8 cellular contexts compared by ENCODE assay signal in the genomic region with DNA sequence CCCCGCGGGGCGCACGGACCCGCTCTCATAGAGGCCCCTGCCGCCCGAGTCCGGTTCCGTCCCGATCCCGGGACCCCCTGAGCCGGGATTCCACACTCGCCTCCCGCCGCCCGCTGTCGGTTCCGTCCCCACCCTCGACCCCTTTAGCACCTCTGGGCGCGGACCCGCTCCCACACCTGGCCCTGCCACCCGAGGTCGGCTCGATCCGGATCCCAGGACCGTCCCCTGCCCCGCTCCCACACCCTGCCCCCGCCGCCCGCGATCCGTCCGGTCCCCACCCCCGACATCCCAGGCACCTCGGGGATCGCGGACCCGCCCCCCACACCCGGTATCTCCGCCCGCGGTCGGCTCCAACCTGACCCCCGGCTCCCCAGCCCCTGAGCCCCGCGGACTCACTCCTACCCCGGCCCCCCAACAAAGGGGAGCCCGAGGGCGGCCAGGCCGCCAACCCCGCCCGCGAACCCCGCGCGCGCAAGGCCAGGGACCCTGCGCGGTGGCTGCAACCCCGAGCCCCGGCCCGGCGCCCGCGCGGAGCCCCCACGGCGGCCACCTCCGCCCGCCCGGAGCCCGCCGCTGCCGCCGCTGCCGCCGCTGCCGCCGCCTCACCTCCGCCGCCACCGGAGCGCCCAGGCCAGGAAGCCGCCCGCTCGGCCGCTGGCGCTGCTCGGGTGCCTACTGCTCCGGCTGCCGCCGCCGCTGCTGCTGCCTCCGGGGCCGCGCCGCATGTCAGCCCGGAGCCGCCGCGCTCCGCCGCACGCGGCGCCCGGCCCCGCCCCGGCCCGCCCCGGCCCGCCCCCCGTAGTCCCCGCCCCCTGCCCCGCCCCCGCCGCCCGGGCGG. TPM values are rescaled to one million over a fixed set of nuclear protein-coding genes. Genes with fewer than 3 reads are reported as not detected.
A peak's percentile ranks its signal among the peaks of the same experiment; 100 is the strongest.
DNase-seq lines count a peak whose midpoint lies in the region; ATAC-seq and TF ChIP-seq lines count a peak whose summit lies in the region.
"Not testable (repeated sequence)": the region's sequence is repeated elsewhere in the genome, so short reads cannot be mapped to it uniquely, and the experiment has no call there.

A gene (minus strand): TSS at position 728 of the 838 bp plus-strand sequence. CDS start 953 bp downstream, outside the sequence.

- H3K27ac ChIP-seq in breast epithelium, ovary, upper lobe of left lung: not testable (repeated sequence)

- H3K4me3 ChIP-seq in breast epithelium, ovary: not testable (repeated sequence)
- peak within 1 kb of the TSS in 1 of 4 donors; percentile 28 for H3K4me3 ChIP-seq in upper lobe of left lung

- ATAC-seq in GM18517 (IDR thresholded peaks at IDR 0.05; ENCODE audit: unreplicated experiment) (peak; percentile 23), GM21619 (IDR thresholded peaks at IDR 0.05; ENCODE audit: unreplicated experiment) (peak; percentile 41), HG03097 (IDR thresholded peaks at IDR 0.05; ENCODE audit: low FRiP score, unreplicated experiment) (peak; percentile 28), T-cell (replicated peaks in 1 of 4) (peak; percentile 2 to 76 (median 39)), left colon (peak; percentile 30), upper lobe of left lung (ENCODE audit: low FRiP score in 2 of 2) (peak in 1 of 2 donors; percentile 1)

- POLR2A ChIA-PET in T-cell (lab: Charles Lee), result not testable (repeated sequence)

- not testable (repeated sequence) for H3K9me3 ChIP-seq in breast epithelium, ovary, upper lobe of left lung

- H3K4me1 ChIP-seq in breast epithelium; ovary (ENCODE audit: insufficient read depth); upper lobe of left lung: not testable (repeated sequence)

- not testable (repeated sequence) for H3K27ac Mint-ChIP-seq in T-cell

- not testable (repeated sequence) for H3K36me3 ChIP-seq in breast epithelium, ovary, upper lobe of left lung

- 1% methylated on average over 12 of the region's 120 CpGs; no CpG with 5 or more reads in 2 of the 3 donors for WGBS in ovary, 3 donors
- WGBS in upper lobe of left lung, 2 donors, result no CpG with 5 or more reads among the region's 120 CpGs

- H3K9me3 Mint-ChIP-seq in T-cell, result not testable (repeated sequence)

- intact Hi-C loops in breast epithelium (cut with DNase I; ENCODE audit: low total_unique reads); left colon (cut with DNase I, micrococcal nuclease); ovary (cut with DNase I): not testable (repeated sequence)

- not testable (repeated sequence) for DNase-seq in T-cell, left colon, ovary, upper lobe of left lung
- DNase-seq in breast epithelium (ENCODE audit: low spot score in 2 of 2), result peak in 1 of 2 donors; percentile 33

- not testable (repeated sequence) for TF ChIP-seq EP300 in ovary (IDR thresholded peaks at IDR 0.05); upper lobe of left lung (IDR thresholded peaks at IDR 0.05)

- TF ChIP-seq CTCF in breast epithelium (IDR thresholded peaks at IDR 0.05); ovary (IDR thresholded peaks at IDR 0.05); upper lobe of left lung (IDR thresholded peaks at IDR 0.05): not testable (repeated sequence)

- CTCF ChIA-PET in T-cell (lab: Charles Lee), result not testable (repeated sequence)

- not testable (repeated sequence) for H3K27me3 Mint-ChIP-seq in T-cell

- TF ChIP-seq POLR2A in breast epithelium (IDR thresholded peaks at IDR 0.05); ovary (IDR thresholded peaks at IDR 0.05); upper lobe of left lung (IDR thresholded peaks at IDR 0.05): not testable (repeated sequence)

- H3K36me3 Mint-ChIP-seq in T-cell, result not testable (repeated sequence)

- H3K27me3 ChIP-seq in breast epithelium, ovary, upper lobe of left lung: not testable (repeated sequence)

- H3K4me1 Mint-ChIP-seq in T-cell, result not testable (repeated sequence)

- H3K4me3 Mint-ChIP-seq in T-cell, result not testable (repeated sequence)

RNA-seq across cellular contexts. Expression of the gene that starts here (rescaled TPM):
- 100 to 1,000 TPM in 2 of 5 donors, 1 to 10 TPM in 3; 1.7 to 405 (median 6.9) TPM for total RNA-seq in T-cell
- 10 to 100 TPM in 2 of 3 donors, under 1 TPM in 1; 0.80 to 18.0 (median 16.2) TPM for total RNA-seq in breast epithelium
- total RNA-seq in left colon, result 10 to 100 TPM in 1 of 2 donors, 1 to 10 TPM in 1; 8.0 to 30.0 TPM
- 100 to 1,000 TPM in 1 of 7 donors, 10 to 100 TPM in 6; 35.9 to 278 (median 65.1) TPM for total RNA-seq in ovary
- 1 to 10 TPM; 6.3 to 7.2 TPM for polyA plus RNA-seq in ovary
- total RNA-seq in upper lobe of left lung, result 10 to 100 TPM in 5 of 6 donors, 1 to 10 TPM in 1; 7.8 to 77.3 (median 43.7) TPM
